In genomic region chr19:10719466-10719961, GRCh38 we compare ENCODE assay signal across 8 cellular contexts. TPM values are rescaled to one million over a fixed set of nuclear protein-coding genes. Genes with fewer than 3 reads are reported as not detected.
DNase-seq lines count a peak whose midpoint lies in the region; ATAC-seq and TF ChIP-seq lines count a peak whose summit lies in the region.

No MANE protein-coding gene starts in this region.

- H3K36me3 ChIP-seq in CD4-positive, CD25-positive, alpha-beta regulatory T cell (ENCODE audit: control insufficient read depth, insufficient read depth, low read length): peaks cover 4% of the 10 kb centered on the region

- H3K4me3 ChIP-seq in CD4-positive, CD25-positive, alpha-beta regulatory T cell (ENCODE audit: low read depth, low read length): peak overlapping the region; percentile 79

- peak overlapping the region; percentile 72 to 93 (median 72) for H3K27ac Mint-ChIP-seq in CD4-positive, CD25-positive, alpha-beta regulatory T cell
- peak overlapping the region; percentile 96 for H3K27ac Mint-ChIP-seq in central memory CD8-positive, alpha-beta T cell (ENCODE audit: low read depth)
- peak overlapping the region; percentile 57 to 94 (median 84) for H3K27ac Mint-ChIP-seq in naive thymus-derived CD8-positive, alpha-beta T cell

- ATAC-seq in CD4-positive, CD25-positive, alpha-beta regulatory T cell (ENCODE audit: low read depth in 2 of 2): no peak
- ATAC-seq in central memory CD8-positive, alpha-beta T cell (replicated peaks; ENCODE audit: extremely low read depth, poor library complexity, severe bottlenecking): no peak
- ATAC-seq in naive thymus-derived CD8-positive, alpha-beta T cell: no peak
- no peak for ATAC-seq in omental fat pad (ENCODE audit: low FRiP score)

- H3K36me3 Mint-ChIP-seq in CD4-positive, CD25-positive, alpha-beta regulatory T cell: peaks cover 4% of the 10 kb centered on the region
- peaks cover 20% of the 10 kb centered on the region for H3K36me3 Mint-ChIP-seq in central memory CD8-positive, alpha-beta T cell (ENCODE audit: insufficient read depth)
- H3K36me3 Mint-ChIP-seq in naive thymus-derived CD8-positive, alpha-beta T cell: peaks cover 0 to 16% (median 0%) of the 10 kb centered on the region in 3 donors

- no peak for TF ChIP-seq CTCF in omental fat pad (IDR thresholded peaks at IDR 0.05)

- peaks cover 0 to 63% (median 28%) of the 10 kb centered on the region in 4 donors for H3K4me1 Mint-ChIP-seq in CD4-positive, CD25-positive, alpha-beta regulatory T cell
- H3K4me1 Mint-ChIP-seq in central memory CD8-positive, alpha-beta T cell: peaks cover 58% of the 10 kb centered on the region
- H3K4me1 Mint-ChIP-seq in naive thymus-derived CD8-positive, alpha-beta T cell: peaks cover 20 to 58% (median 55%) of the 10 kb centered on the region in 4 donors

- H3K9me3 ChIP-seq in CD4-positive, CD25-positive, alpha-beta regulatory T cell (ENCODE audit: control insufficient read depth in 2 of 2, low read length in 2 of 2): no peaks in the 10 kb centered on the region

- no peaks in the 10 kb centered on the region for H3K27me3 Mint-ChIP-seq in CD4-positive, CD25-positive, alpha-beta regulatory T cell
- no peaks in the 10 kb centered on the region for H3K27me3 Mint-ChIP-seq in central memory CD8-positive, alpha-beta T cell
- H3K27me3 Mint-ChIP-seq in naive thymus-derived CD8-positive, alpha-beta T cell: no peaks in the 10 kb centered on the region

- peaks cover 38% of the 10 kb centered on the region for H3K4me1 ChIP-seq in CD4-positive, CD25-positive, alpha-beta regulatory T cell (ENCODE audit: control insufficient read depth, insufficient read depth, low read length, poor library complexity, severe bottlenecking)

- H3K9me3 Mint-ChIP-seq in CD4-positive, CD25-positive, alpha-beta regulatory T cell: no peaks in the 10 kb centered on the region
- H3K9me3 Mint-ChIP-seq in central memory CD8-positive, alpha-beta T cell: no peaks in the 10 kb centered on the region
- H3K9me3 Mint-ChIP-seq in naive thymus-derived CD8-positive, alpha-beta T cell: no peaks in the 10 kb centered on the region

- H3K27ac ChIP-seq in CD4-positive, CD25-positive, alpha-beta regulatory T cell (ENCODE audit: insufficient read depth, low read length, poor library complexity, severe bottlenecking): peak overlapping the region; percentile 16

- no peaks in the 10 kb centered on the region for H3K27me3 ChIP-seq in CD4-positive, CD25-positive, alpha-beta regulatory T cell (ENCODE audit: control insufficient read depth, insufficient read depth, low read length)

- DNase-seq in CD4-positive, CD25-positive, alpha-beta regulatory T cell: peak in 1 of 3 donors; percentile 31
- DNase-seq in NCI-H69 (lab: John Stamatoyannopoulos, UW) (peak; percentile 25), cortex of kidney (lab: John Stamatoyannopoulos, UW) (no peak), omental fat pad (ENCODE audit: low spot score) (no peak)
- no peak for DNase-seq in central memory CD8-positive, alpha-beta T cell (ENCODE audit: low spot score in 2 of 2)
- no peak for DNase-seq in naive thymus-derived CD8-positive, alpha-beta T cell
- no peak for DNase-seq in activated effector memory CD4-positive, alpha-beta T cell treated with anti-CD3 and anti-CD28 coated beads, Interleukin-2, amount 50 U/mL, for 16 hours
- DNase-seq in activated CD8-positive, alpha-beta memory T cell treated with anti-CD3 and anti-CD28 coated beads, Interleukin-2, amount 50 U/mL, for 48 hours: no peak

- H3K4me3 Mint-ChIP-seq in CD4-positive, CD25-positive, alpha-beta regulatory T cell: peak overlapping the region; percentile 81 to 96 (median 92)
- peak overlapping the region; percentile 98 for H3K4me3 Mint-ChIP-seq in central memory CD8-positive, alpha-beta T cell
- peak overlapping the region; percentile 85 to 97 (median 93) for H3K4me3 Mint-ChIP-seq in naive thymus-derived CD8-positive, alpha-beta T cell

- POLR2A ChIA-PET in naive thymus-derived CD8-positive, alpha-beta T cell (lab: Charles Lee): interaction anchor here (1.3 to 5.0 kb wide), 6 partner anchors 12 to 146 kb away, joined by 3 to 62 read pairs (median 16); partner anchors contain the start of gene TMED1

RNA-seq across cellular contexts. Expression of gene DNM2, which starts 1.6 kb away (rescaled TPM):
- 269 TPM for total RNA-seq in CD4-positive, CD25-positive, alpha-beta regulatory T cell
- 10 to 100 TPM; 61.8 to 63.6 (median 62.8) TPM for polyA plus RNA-seq in CD4-positive, CD25-positive, alpha-beta regulatory T cell
- 100 to 1,000 TPM; 267 to 270 TPM for total RNA-seq in naive thymus-derived CD8-positive, alpha-beta T cell
- polyA plus RNA-seq in naive thymus-derived CD8-positive, alpha-beta T cell: 10 to 100 TPM; 45.0 to 91.4 (median 60.9) TPM
- 100 to 1,000 TPM in 2 of 4 donors, 10 to 100 TPM in 2; 76.5 to 135 (median 99.9) TPM for total RNA-seq in omental fat pad

RNA-seq across cellular contexts. Expression of gene QTRT1, which starts 18.3 kb away (rescaled TPM):
- total RNA-seq in CD4-positive, CD25-positive, alpha-beta regulatory T cell: 37.2 TPM
- polyA plus RNA-seq in CD4-positive, CD25-positive, alpha-beta regulatory T cell: 10 to 100 TPM; 30.6 to 43.7 (median 36.9) TPM
- total RNA-seq in naive thymus-derived CD8-positive, alpha-beta T cell: 10 to 100 TPM; 54.7 to 62.3 TPM
- polyA plus RNA-seq in naive thymus-derived CD8-positive, alpha-beta T cell: 10 to 100 TPM; 33.5 to 41.0 (median 36.6) TPM
- 10 to 100 TPM; 25.0 to 40.2 (median 28.9) TPM for total RNA-seq in omental fat pad
